Comparison of ENCODE assay signal across 8 cellular contexts in the genomic region with DNA sequence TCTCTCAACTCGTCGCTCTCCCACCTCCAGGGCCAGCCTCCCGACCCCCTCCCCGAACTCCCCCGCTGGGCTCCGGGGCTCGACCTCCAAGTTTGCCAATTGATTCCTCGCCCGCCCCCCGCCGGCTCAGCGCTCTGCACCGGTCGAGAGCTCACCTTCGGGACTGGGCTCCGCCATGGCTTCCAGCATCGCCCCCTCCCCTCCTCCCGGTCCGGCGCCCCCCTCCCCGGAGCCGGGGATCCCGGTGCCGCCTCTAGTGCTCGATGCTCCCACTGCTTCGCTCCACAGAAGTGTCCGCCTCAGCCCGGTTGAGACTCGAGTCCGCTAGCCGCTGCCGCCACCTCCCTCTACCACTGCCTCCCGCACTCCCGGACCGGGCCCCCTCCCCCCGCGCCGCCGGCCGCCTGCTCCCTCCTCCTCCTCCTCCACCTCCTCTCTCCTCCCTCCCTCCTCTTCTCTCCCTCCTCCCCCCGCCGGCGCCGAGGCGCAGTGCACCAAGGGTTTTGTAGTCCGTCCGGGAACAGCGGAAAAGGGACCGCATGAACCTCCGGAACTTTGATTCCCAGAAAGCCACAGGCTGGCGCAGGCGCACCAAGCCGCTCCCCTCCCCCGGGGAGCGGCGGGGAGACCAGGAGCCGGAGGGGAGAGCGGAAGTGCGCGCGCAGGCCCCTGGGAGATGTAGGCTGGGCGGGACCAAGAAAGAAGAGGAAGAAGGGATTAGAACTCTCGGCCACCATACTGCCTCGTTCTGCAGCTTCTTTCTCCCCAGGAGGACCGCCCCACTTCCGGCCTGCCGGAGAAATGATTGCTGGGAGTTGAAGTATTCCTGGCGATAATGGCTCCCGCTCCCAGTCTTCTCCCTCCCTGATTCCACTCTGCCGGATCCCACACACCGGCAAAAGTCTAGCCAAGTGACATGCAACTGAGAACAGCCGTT. TPM values are rescaled to one million over a fixed set of nuclear protein-coding genes. Genes with fewer than 3 reads are reported as not detected.
DNase-seq lines count a peak whose midpoint lies in the region; ATAC-seq, FAIRE-seq and TF ChIP-seq lines count a peak whose summit lies in the region.

A gene (minus strand): TSS at position 367 of the 937 bp plus-strand sequence. CDS start 178 bp downstream, at position 189.

- peaks cover 41% of the 10 kb centered on the region for H3K36me3 ChIP-seq in left ventricle myocardium inferior

- no peaks in the 10 kb centered on the region for H3K27me3 Mint-ChIP-seq in progenitor cell of endocrine pancreas

- peak; percentile 98 for FAIRE-seq in GM12891 (lab: Jason Lieb, UNC)

- intact Hi-C loops in left ventricle myocardium inferior (cut with micrococcal nuclease) = no loop called here

- peaks cover 36% of the 10 kb centered on the region for H3K4me1 Mint-ChIP-seq in progenitor cell of endocrine pancreas (ENCODE audit: low read depth)

- peak within 1 kb of the TSS; percentile 100 for H3K27ac Mint-ChIP-seq in progenitor cell of endocrine pancreas

- peak; percentile 96 for DNase-seq in GM12891 (ENCODE audit: insufficient read length, low spot score)
- peak; percentile 88 to 92 for DNase-seq in NCI-H187 (lab: John Stamatoyannopoulos, UW)
- DNase-seq in T-helper 2 cell = peak; percentile 91 to 100 (median 97)
- DNase-seq in left ventricle myocardium inferior = peak; percentile 99
- peak; percentile 98 for DNase-seq in progenitor cell of endocrine pancreas (ENCODE audit: low spot score, unreplicated experiment)
- peak; percentile 100 for DNase-seq in ureter (ENCODE audit: low spot score)

- no peaks in the 10 kb centered on the region for H3K9me3 ChIP-seq in left ventricle myocardium inferior (replicated peaks)

- H3K27ac ChIP-seq in angular gyrus (ENCODE audit: low read depth, low read length) (peak within 1 kb of the TSS; percentile 94), left ventricle myocardium inferior (replicated peaks) (peak within 1 kb of the TSS; percentile 99)

- no peak for TF ChIP-seq POLR2A in GM12891 (IDR thresholded peaks at IDR 0.05; ENCODE audit: low read depth, low read length)

- TF ChIP-seq CTCF in left ventricle myocardium inferior (IDR thresholded peaks at IDR 0.05; ENCODE audit: borderline replicate concordance) (no peak), progenitor cell of endocrine pancreas (IDR thresholded peaks at IDR 0.05; ENCODE audit: unreplicated experiment) (no peak)

- H3K4me3 ChIP-seq in left ventricle myocardium inferior = peak within 1 kb of the TSS; percentile 97

- no peaks in the 10 kb centered on the region for H3K27me3 ChIP-seq in left ventricle myocardium inferior (ENCODE audit: low read depth)

- peak within 1 kb of the TSS; percentile 97 for H3K4me3 Mint-ChIP-seq in progenitor cell of endocrine pancreas (ENCODE audit: low read depth)

- peaks cover 73% of the 10 kb centered on the region for H3K4me1 ChIP-seq in left ventricle myocardium inferior

- peaks cover 21% of the 10 kb centered on the region for H3K36me3 Mint-ChIP-seq in progenitor cell of endocrine pancreas (ENCODE audit: insufficient read depth)

- no peaks in the 10 kb centered on the region for H3K9me3 Mint-ChIP-seq in progenitor cell of endocrine pancreas (ENCODE audit: low read depth)

- ATAC-seq in HG02884 (IDR thresholded peaks at IDR 0.05; ENCODE audit: unreplicated experiment) = peak; percentile 47

TF ChIP-seq in GM12891, 5 proteins besides CTCF, POLR2A, EP300 and RAD21:
- TF ChIP-seq PAX5 (IDR thresholded peaks at IDR 0.05; ENCODE audit: insufficient read depth, low read length, severe bottlenecking) (no peak), SPI1 (IDR thresholded peaks at IDR 0.05; ENCODE audit: low read depth, low read length) (peak; percentile 74), TAF1 (IDR thresholded peaks at IDR 0.05; ENCODE audit: low read depth, low read length) (no peak)

RNA-seq across cellular contexts. Expression of the gene that starts here (rescaled TPM):
- polyA plus RNA-seq in GM12891 (2012; ENCODE audit: low read depth, missing spikeins) = 23.0 TPM
- total RNA-seq in left ventricle myocardium inferior (22.0 TPM), progenitor cell of endocrine pancreas (66.9 and 73.7 TPM in 2 replicates), ureter (37.6 TPM)

Comparison
In these comparisons a context has a peak if more than half of its experiments do, and no peak if none do; other contexts are left out.
1. Peak in every context shown above with its lines: DNase-seq, ATAC-seq, H3K4me3 ChIP-seq and H3K27ac ChIP-seq.